ENCODE assay signal across 24 cellular contexts in the genomic region with DNA sequence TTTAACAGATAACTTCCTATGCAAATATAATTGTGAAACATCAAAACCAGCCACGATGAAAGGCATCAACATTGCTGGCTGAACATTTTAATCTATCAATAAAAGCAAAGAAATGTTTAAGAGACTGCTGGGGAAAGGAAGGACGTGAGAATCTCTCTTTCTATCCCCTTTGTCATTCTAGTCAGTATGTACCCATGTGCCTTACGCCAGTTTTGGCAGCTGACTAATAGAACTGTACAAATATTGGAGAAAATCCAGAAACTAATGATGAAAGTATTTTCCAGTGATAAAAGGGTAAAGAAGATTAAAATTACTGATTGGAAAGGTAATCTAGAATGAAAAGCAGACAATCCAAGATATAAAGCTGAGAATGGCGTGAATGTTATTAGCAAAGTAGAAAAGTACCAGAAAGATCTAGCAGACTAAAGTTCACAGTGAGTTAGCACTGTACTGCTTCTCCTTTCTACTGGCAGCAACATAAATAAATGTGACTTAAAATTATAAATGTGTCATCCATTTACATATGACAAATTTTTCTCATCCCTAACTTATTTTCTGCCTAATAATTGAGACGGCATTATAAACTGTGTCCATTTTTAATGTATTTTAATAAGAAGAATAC.
"Had no signal": no experiment of that assay in that cellular context is flagged by ENCODE, and none has a peak within 500 bp of the region (broad histone marks: within the 10 kb centered on the region; RNA-seq: fewer than 3 reads in every experiment).

No MANE protein-coding gene starts in this region.

- H3K4me3 ChIP-seq: cardiac muscle cell, PC-9 had no signal

- H3K36me3 ChIP-seq: brain microvascular endothelial cell, cardiac muscle cell had no signal

- H3K36me3 Mint-ChIP-seq: activated naive CD8-positive, alpha-beta T cell treated with anti-CD3 and anti-CD28 coated beads for 36 hours had no signal

- FAIRE-seq: RCC 7860 had no signal

- H3K9me3 Mint-ChIP-seq: activated CD4-positive, alpha-beta T cell treated with anti-CD3 and anti-CD28 coated beads, Interleukin-2, amount 10 ng/mL, durations not matched to agents 24 days and 14 days had no signal

- H3K4me1 Mint-ChIP-seq: activated CD4-positive, alpha-beta T cell treated with anti-CD3 and anti-CD28 coated beads, Interleukin-2, amount 10 ng/mL, durations not matched to agents 24 days and 14 days; activated naive CD8-positive, alpha-beta T cell treated with anti-CD3 and anti-CD28 coated beads for 36 hours; activated T-helper 17 cell treated with anti-CD3 and anti-CD28 coated beads, Interleukin-2, amount 50 U/mL, for 72 hours had no signal

- H3K27me3 Mint-ChIP-seq: activated CD4-positive, alpha-beta T cell treated with anti-CD3 and anti-CD28 coated beads, Interleukin-2, amount 10 ng/mL, durations not matched to agents 24 days and 14 days; activated CD8-positive, alpha-beta T cell treated with anti-CD3 and anti-CD28 coated beads for 36 hours; activated naive CD8-positive, alpha-beta T cell treated with anti-CD3 and anti-CD28 coated beads for 36 hours; activated T-helper 17 cell treated with anti-CD3 and anti-CD28 coated beads, Interleukin-2, amount 50 U/mL, for 72 hours had no signal

- DNase-seq: activated CD4-positive, alpha-beta T cell treated with anti-CD3 and anti-CD28 coated beads, Interleukin-2, amount 10 ng/mL, durations not matched to agents 24 days and 14 days; activated CD4-positive, alpha-beta T cell treated with anti-CD3 and anti-CD28 coated beads, Interleukin-2, amount 50 U/mL, for 4 hours; activated CD8-positive, alpha-beta T cell treated with anti-CD3 and anti-CD28 coated beads for 36 hours; activated effector memory CD4-positive, alpha-beta T cell treated with anti-CD3 and anti-CD28 coated beads, Interleukin-2, amount 50 U/mL, for 16 hours; activated naive CD4-positive, alpha-beta T cell; activated naive CD4-positive, alpha-beta T cell treated with anti-CD3 and anti-CD28 coated beads, Interleukin-2, amount 50 U/mL, for 16 hours; activated naive CD8-positive, alpha-beta T cell treated with anti-CD3 and anti-CD28 coated beads for 36 hours; activated T-cell treated with anti-CD3 and anti-CD28 coated beads, Interleukin-2, amount 50 U/mL, for 1 hour; activated T-cell treated with anti-CD3 and anti-CD28 coated beads, Interleukin-2, amount 50 U/mL, for 72 hours; amniotic stem cell; aorta; brain microvascular endothelial cell; NCI-H1436 treated with DMSO at 0.1 percent for 48 hours; NCI-H1694 treated with DMSO at 0.1 percent for 48 hours; NCI-H2029; NCI-H345; NCI-H524 treated with DMSO at 0.1 percent for 48 hours; PC-9; SIG-M5; T1000 had no signal

- H3K27ac Mint-ChIP-seq: activated CD4-positive, alpha-beta T cell treated with anti-CD3 and anti-CD28 coated beads, Interleukin-2, amount 10 ng/mL, durations not matched to agents 24 days and 14 days; activated CD8-positive, alpha-beta T cell treated with anti-CD3 and anti-CD28 coated beads for 36 hours; activated naive CD8-positive, alpha-beta T cell treated with anti-CD3 and anti-CD28 coated beads for 36 hours; activated T-cell treated with anti-CD3 and anti-CD28 coated beads, Interleukin-2, amount 50 U/mL, for 72 hours; activated T-helper 17 cell treated with anti-CD3 and anti-CD28 coated beads, Interleukin-2, amount 50 U/mL, for 72 hours had no signal

- H3K27me3 ChIP-seq: brain microvascular endothelial cell, cardiac muscle cell had no signal

- H3K4me3 Mint-ChIP-seq: activated CD4-positive, alpha-beta T cell treated with anti-CD3 and anti-CD28 coated beads, Interleukin-2, amount 10 ng/mL, durations not matched to agents 24 days and 14 days; activated CD8-positive, alpha-beta T cell treated with anti-CD3 and anti-CD28 coated beads for 36 hours; activated naive CD8-positive, alpha-beta T cell treated with anti-CD3 and anti-CD28 coated beads for 36 hours; activated T-cell treated with anti-CD3 and anti-CD28 coated beads, Interleukin-2, amount 50 U/mL, for 72 hours; activated T-helper 17 cell treated with anti-CD3 and anti-CD28 coated beads, Interleukin-2, amount 50 U/mL, for 72 hours had no signal

- ATAC-seq: activated CD8-positive, alpha-beta T cell treated with anti-CD3 and anti-CD28 coated beads for 36 hours; activated T-cell treated with anti-CD3 and anti-CD28 coated beads, Interleukin-2, amount 50 U/mL, for 72 hours; activated T-helper 17 cell treated with anti-CD3 and anti-CD28 coated beads, Interleukin-2, amount 50 U/mL, for 72 hours; Right ventricle myocardium inferior had no signal
